ENCODE assay signal across 14 cellular contexts in the genomic region with DNA sequence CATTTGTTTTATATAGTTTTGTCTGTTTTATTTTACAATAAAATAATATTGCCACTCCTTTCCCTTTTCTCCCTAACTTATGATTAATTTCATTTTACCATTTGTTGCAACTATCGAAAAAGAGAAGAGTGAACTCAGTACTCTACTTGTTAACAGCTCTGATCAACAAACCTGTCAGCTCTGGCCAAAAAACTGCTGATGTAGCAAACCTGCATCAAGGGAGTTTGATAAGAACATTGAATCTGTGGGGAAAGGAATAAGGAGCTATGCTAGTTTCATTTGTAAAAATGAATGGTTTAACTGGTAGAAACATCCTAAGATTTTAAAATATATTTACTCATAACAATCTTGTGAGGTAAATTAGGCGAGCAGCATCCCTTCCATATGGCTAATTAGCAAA. TPM values are rescaled to one million over a fixed set of nuclear protein-coding genes. Genes with fewer than 3 reads are reported as not detected.
DNase-seq lines count a peak whose midpoint lies in the region; ATAC-seq, FAIRE-seq and TF ChIP-seq lines count a peak whose summit lies in the region.
"Had no signal": no experiment of that assay in that cellular context is flagged by ENCODE, and none has a peak within 500 bp of the region (broad histone marks: within the 10 kb centered on the region; RNA-seq: fewer than 3 reads in every experiment).

No MANE protein-coding gene starts in this region.

- dilution Hi-C loops in IMR-90 (cut with HindIII; ENCODE audit: low sequenced_read_pairs, unreplicated experiment), result no loop called here

- in situ Hi-C loops in IMR-90 (cut with MboI; ENCODE audit: low sequenced_read_pairs) (no loop called here), K562 (cut with MboI) (no loop called here)

- peaks cover 0 to 66% (median 17%) of the 10 kb centered on the region in 12 donors for H3K4me1 ChIP-seq in heart left ventricle
- peaks cover 4% of the 10 kb centered on the region for H3K4me1 ChIP-seq in right cardiac atrium (ENCODE audit: control insufficient read depth, insufficient read depth, low read length)
- no peaks in the 10 kb centered on the region for H3K4me1 ChIP-seq in IMR-90 (ENCODE audit: control insufficient read depth, insufficient read depth, low read length)
- H3K4me1 ChIP-seq in K562 (replicated peaks in 1 of 2; ENCODE audit: control insufficient read depth in 2 of 2, insufficient read depth in 2 of 2, low read length in 2 of 2), result no peaks in the 10 kb centered on the region
- H3K4me1 ChIP-seq in gastroesophageal sphincter, result no peaks in the 10 kb centered on the region

- intact Hi-C loops in heart left ventricle (cut with DNase I) (no loop called here), right cardiac atrium (cut with DNase I) (no loop called here), IMR-90 (cut with micrococcal nuclease) (no loop called here), K562 (cut with micrococcal nuclease) (no loop called here)

- H4K8ac ChIP-seq in IMR-90 (ENCODE audit: low read depth in 2 of 2, low read length in 2 of 2), result no peak overlapping the region

- H4K91ac ChIP-seq in IMR-90 (ENCODE audit: insufficient read depth, low read depth, low read length), result no peak overlapping the region

- H3K27me3 ChIP-seq in heart left ventricle (no peaks in the 10 kb centered on the region), right cardiac atrium (ENCODE audit: control insufficient read depth, insufficient read depth) (no peaks in the 10 kb centered on the region), IMR-90 (ENCODE audit: control insufficient read depth, insufficient read depth, low read length) (no peaks in the 10 kb centered on the region), K562 (ENCODE audit: control insufficient read depth in 2 of 2, insufficient read depth in 2 of 2, low read length in 2 of 2) (no peaks in the 10 kb centered on the region), gastroesophageal sphincter (no peaks in the 10 kb centered on the region)

- H2BK20ac ChIP-seq in IMR-90 (ENCODE audit: low read depth, low read length), result no peak overlapping the region

- no peak overlapping the region for H3K4ac ChIP-seq in IMR-90 (ENCODE audit: low read depth, low read length)

- ATAC-seq in heart left ventricle, result no peak
- ATAC-seq in right cardiac atrium, result no peak
- ATAC-seq in IMR-90 (ENCODE audit: low read depth), result no peak
- no peak for ATAC-seq in K562
- no peak for ATAC-seq in gastroesophageal sphincter

- 82 to 90% (median 87%) methylated on average over 2 of the region's 2 CpGs for WGBS in heart left ventricle, 4 donors
- WGBS in right cardiac atrium, result 83% methylated on average over 2 of the region's 2 CpGs
- no CpG with 5 or more reads among the region's 2 CpGs for WGBS in IMR-90 (ENCODE audit: extremely low coverage in 2 of 2, insufficient read length in 1 of 2), 2 experiments
- 91% methylated on average over 2 of the region's 2 CpGs for WGBS in K562 (ENCODE audit: insufficient coverage, low coverage, missing lambda C conversion rate)
- WGBS in gastroesophageal sphincter (ENCODE audit: low coverage in 1 of 2), 2 donors, result 86 to 100% methylated on average over 2 of the region's 2 CpGs

- H3K9ac ChIP-seq in IMR-90 (ENCODE audit: low read depth, low read length) (no peak overlapping the region), K562 (ENCODE audit: insufficient read depth in 1 of 2, low read depth in 2 of 2, low read length in 2 of 2) (no peak overlapping the region)

- TF ChIP-seq RAD21 in IMR-90 (IDR thresholded peaks at IDR 0.05; ENCODE audit: low read length), result no peak
- TF ChIP-seq RAD21 in K562 (CRISPR knock-in tag; conservative IDR thresholded peaks at IDR 0.05 in 1 of 2, IDR thresholded peaks at IDR 0.05 in 1 of 2), result no peak

- no peak overlapping the region for H2AFZ ChIP-seq in IMR-90 (replicated peaks; ENCODE audit: low read length, poor library complexity)
- H2AFZ ChIP-seq in K562 (ENCODE audit: low read depth, low read length), result no peak overlapping the region

- TF ChIP-seq POLR2A in heart left ventricle (IDR thresholded peaks at IDR 0.05), result no peak
- no peak for TF ChIP-seq POLR2A in IMR-90 (IDR thresholded peaks at IDR 0.05; ENCODE audit: low read depth, low read length)
- TF ChIP-seq POLR2A in K562 (conservative IDR thresholded peaks at IDR 0.05), result no peak
- TF ChIP-seq POLR2A in gastroesophageal sphincter (IDR thresholded peaks at IDR 0.05), result no peak
- TF ChIP-seq POLR2A in H54 (IDR thresholded peaks at IDR 0.05; ENCODE audit: low read depth, low read length), result no peak

- H3K23ac ChIP-seq in IMR-90 (ENCODE audit: low read depth, low read length), result no peak overlapping the region

- H3K4me3 ChIP-seq in heart left ventricle (no peak overlapping the region), right cardiac atrium (ENCODE audit: low read length) (no peak overlapping the region), IMR-90 (ENCODE audit: insufficient read depth, low read depth, low read length) (no peak overlapping the region), K562 (no peak overlapping the region), gastroesophageal sphincter (no peak overlapping the region)

- H4K20me1 ChIP-seq in IMR-90 (ENCODE audit: insufficient read depth, low read length) (peaks cover 3% of the 10 kb centered on the region; the same call in 1 of the 2 replicates), K562 (replicated peaks; ENCODE audit: control insufficient read depth, insufficient read depth, low read length) (no peaks in the 10 kb centered on the region)

- H3K79me2 ChIP-seq in K562 (ENCODE audit: control insufficient read depth, insufficient read depth, low read length), result no peaks in the 10 kb centered on the region

- H3K27ac ChIP-seq in heart left ventricle, result peak overlapping the region in 7 of 12 donors; percentile 25 to 88 (median 69)
- H3K27ac ChIP-seq in right cardiac atrium (ENCODE audit: low read length), result no peak overlapping the region
- H3K27ac ChIP-seq in IMR-90 (ENCODE audit: insufficient read depth, low read length), result no peak overlapping the region
- no peak overlapping the region for H3K27ac ChIP-seq in K562 (ENCODE audit: extremely low read depth, low read depth, low read length)
- H3K27ac ChIP-seq in gastroesophageal sphincter, result no peak overlapping the region

- H3K36me3 ChIP-seq in heart left ventricle, result peaks cover 0 to 85% (median 47%) of the 10 kb centered on the region in 9 donors
- peaks cover 38% of the 10 kb centered on the region for H3K36me3 ChIP-seq in IMR-90 (ENCODE audit: control insufficient read depth, insufficient read depth, low read length)
- peaks cover 53% of the 10 kb centered on the region; the same call in 2 of the 3 replicates for H3K36me3 ChIP-seq in K562 (ENCODE audit: control insufficient read depth, insufficient read depth, low read length)
- peaks cover 0 to 75% of the 10 kb centered on the region in 2 donors for H3K36me3 ChIP-seq in gastroesophageal sphincter

- H3K4me2 ChIP-seq in IMR-90 (ENCODE audit: low read depth, low read length) (no peak overlapping the region), K562 (ENCODE audit: insufficient read depth, low read length) (no peak overlapping the region)

- DNase-seq in heart left ventricle (no peak), right cardiac atrium (no peak), IMR-90 (no peak), K562 (ENCODE audit: extremely low read depth in 1 of 4, low spot score in 3 of 4) (no peak), H54 (ENCODE audit: insufficient read length, low spot score) (no peak)
- no peak for DNase-seq in stimulated activated CD4-positive, alpha-beta T cell treated with anti-CD3 and anti-CD28 coated beads, Interleukin-2, amount 100 ng/mL, for 48 hours
- DNase-seq: C1 segment of cervical spinal cord; Calu3; CD4-positive, alpha-beta T cell; DMS 273 treated with DMSO at 0.1 percent for 48 hours; H7; KBM-7 had no signal

- CTCF ChIA-PET in IMR-90 (lab: Yijun Ruan, JAX) (no interaction called here), K562 (lab: Yijun Ruan, JAX; ENCODE audit: low intra/inter-chr PET ratio) (no interaction called here)

- H3K18ac ChIP-seq in IMR-90 (ENCODE audit: low read depth, low read length), result no peak overlapping the region

- TF ChIP-seq EP300 in K562 (IDR thresholded peaks at IDR 0.05; ENCODE audit: low read length) (no peak), gastroesophageal sphincter (IDR thresholded peaks at IDR 0.05) (no peak)

- TF ChIP-seq CTCF in heart left ventricle (IDR thresholded peaks at IDR 0.05) (no peak), IMR-90 (conservative IDR thresholded peaks at IDR 0.05; ENCODE audit: low read depth, low read length) (no peak), K562 (IDR thresholded peaks at IDR 0.05 in 2 of 3, conservative IDR thresholded peaks at IDR 0.05 in 1 of 3; ENCODE audit: insufficient read depth in 2 of 3, low read depth in 1 of 3, low read length in 3 of 3) (no peak), gastroesophageal sphincter (IDR thresholded peaks at IDR 0.05) (no peak)

- BruUV-seq in IMR-90 (replicated peaks; lab: Mats Ljungman, UMichigan), result no TSS peak
- BruUV-seq in K562 (replicated peaks; lab: Mats Ljungman, UMichigan), result no TSS peak

- H2BK5ac ChIP-seq in IMR-90 (ENCODE audit: low read depth, low read length, poor library complexity, severe bottlenecking), result no peak overlapping the region

- H3K9me3 ChIP-seq in heart left ventricle (no peaks in the 10 kb centered on the region), right cardiac atrium (ENCODE audit: control insufficient read depth, low read length) (no peaks in the 10 kb centered on the region), IMR-90 (ENCODE audit: control insufficient read depth, insufficient read depth, low read length) (no peaks in the 10 kb centered on the region), K562 (replicated peaks; ENCODE audit: control insufficient read depth, insufficient read depth, low read depth, low read length) (no peaks in the 10 kb centered on the region), gastroesophageal sphincter (no peaks in the 10 kb centered on the region)

- no peak overlapping the region for H2BK15ac ChIP-seq in IMR-90 (ENCODE audit: low read depth, low read length)

- H2BK120ac ChIP-seq in IMR-90 (ENCODE audit: low read depth, low read length), result no peak overlapping the region

- no peak overlapping the region for H3K14ac ChIP-seq in IMR-90 (replicated peaks; ENCODE audit: low read depth, low read length)

- H3K79me1 ChIP-seq in IMR-90 (ENCODE audit: low read depth in 1 of 2, low read length in 2 of 2), result peaks cover 19 to 21% of the 10 kb centered on the region in 2 experiments

- FAIRE-seq in K562 (lab: Jason Lieb, UNC) (no peak), H54 (lab: Jason Lieb, UNC) (no peak)
- FAIRE-seq: HTR-8/SVneo had no signal

- H3K56ac ChIP-seq in IMR-90 (ENCODE audit: extremely low read depth, insufficient read depth, low read length), result no peak overlapping the region

- POLR2A ChIA-PET in IMR-90 (lab: Charles Lee; ENCODE audit: unreplicated experiment) (no interaction called here), K562 (lab: Yijun Ruan, JAX) (interaction anchor here (0.6 to 1.1 kb wide), 2 partner anchors 21 to 22 kb away, joined by 3 read pairs; no protein-coding TSS in a partner anchor)

- H2AK9ac ChIP-seq in IMR-90 (replicated peaks; ENCODE audit: low read depth, low read length, poor library complexity), result no peak overlapping the region

- H2AK5ac ChIP-seq in IMR-90 (ENCODE audit: low read depth, low read length), result no peak overlapping the region

- no peaks in the 10 kb centered on the region for H3K9me1 ChIP-seq in IMR-90 (ENCODE audit: insufficient read depth, low read length)
- H3K9me1 ChIP-seq in K562 (ENCODE audit: control insufficient read depth, insufficient read depth, low read length), result no peaks in the 10 kb centered on the region

- H4K5ac ChIP-seq in IMR-90 (ENCODE audit: low read depth, low read length), result no peak overlapping the region

RNA-seq across cellular contexts. Expression of a gene that starts 42.9 kb away (rescaled TPM):
- 10 to 100 TPM; 12.1 to 31.2 (median 23.8) TPM for total RNA-seq in heart left ventricle
- polyA plus RNA-seq in heart left ventricle, result 10 to 100 TPM in 1 of 2 donors, 1 to 10 TPM in 1; 8.3 to 13.6 TPM
- 10 to 100 TPM; 20.3 to 37.9 (median 27.2) TPM for total RNA-seq in right cardiac atrium
- 10.0 TPM for polyA plus RNA-seq in right cardiac atrium
- total RNA-seq in IMR-90 (2012; rRNA removed), result 14.7 and 16.4 TPM in 2 replicates
- polyA plus RNA-seq in IMR-90 (2012; rRNA removed), result 16.0 and 17.2 TPM in 2 replicates
- polyA plus RNA-seq in IMR-90 (2012; cell fraction: cytosol; rRNA removed), result 7.8 and 8.1 TPM in 2 replicates
- polyA plus RNA-seq in IMR-90 (2012; cell fraction: nucleus; rRNA removed; ENCODE audit: low replicate concordance), result 22.6 and 39.0 TPM in 2 replicates
- total RNA-seq in K562 (2011; cell fraction: chromatin; rRNA removed; ENCODE audit: low replicate concordance), result 33.5 and 38.4 TPM in 2 replicates
- total RNA-seq in K562 (2011; cell fraction: nucleolus; rRNA removed), result 22.0 and 24.6 TPM in 2 replicates
- 22.9 and 24.7 TPM in 2 replicates for total RNA-seq in K562 (2011; cell fraction: nucleoplasm; rRNA removed)
- total RNA-seq in K562 (2014; rRNA removed), result 8.1 and 11.7 TPM in 2 replicates
- total RNA-seq in K562 (2014; rRNA removed; fragmentation: Illumina TruSeq; extraction: Trizol), result 11.3 and 11.7 TPM in 2 replicates
- 16.0 and 17.1 TPM in 2 replicates for total RNA-seq in K562 (2015; rRNA removed; fragmentation: Illumina TruSeq; extraction: Trizol)
- total RNA-seq in K562 (2021), result 15.9 and 17.5 TPM in 2 replicates
- 15.5 and 15.8 TPM in 2 replicates for polyA plus RNA-seq in K562 (2011; rRNA removed)
- polyA plus RNA-seq in K562 (2011; cell fraction: cytosol; rRNA removed), result 11.5 and 12.9 TPM in 2 replicates
- polyA plus RNA-seq in K562 (2011; cell fraction: nucleus; rRNA removed), result 21.7 and 29.2 TPM in 2 replicates
- polyA plus RNA-seq in K562 (2012), result 13.3 and 17.4 TPM in 2 replicates
- 15.6 and 24.9 TPM in 2 replicates for polyA plus RNA-seq in K562 (2014; fragmentation: Illumina TruSeq; extraction: Trizol)
- 1 to 10 TPM; 2.5 to 4.1 TPM for polyA plus RNA-seq in K562 (2014; fragmentation: Nextera tagmentation; extraction: Ambion mirVana)
- polyA plus RNA-seq in K562 (2014; rRNA removed), result 16.6 and 22.4 TPM in 2 replicates
- polyA minus RNA-seq in K562 (2011; rRNA and poly(A)+ RNA removed), result 16.8 and 20.4 TPM in 2 replicates
- 9.7 and 12.4 TPM in 2 replicates for polyA minus RNA-seq in K562 (2011; cell fraction: cytosol; rRNA and poly(A)+ RNA removed)
- 7.7 and 14.7 TPM in 2 replicates for polyA minus RNA-seq in K562 (2011; cell fraction: nucleus; rRNA and poly(A)+ RNA removed)
- total RNA-seq in gastroesophageal sphincter, result 10 to 100 TPM; 18.4 to 24.0 (median 20.5) TPM

RNA-seq across cellular contexts. Expression of a gene that starts 47.4 kb away (rescaled TPM):
- total RNA-seq in heart left ventricle (10 to 100 TPM; 50.1 to 88.0 (median 55.3) TPM), right cardiac atrium (10 to 100 TPM; 53.5 to 73.3 (median 62.5) TPM), IMR-90 (2012; rRNA removed) (141 and 156 TPM in 2 replicates), K562 (2014; rRNA removed) (77.1 and 87.6 TPM in 2 replicates), K562 (2014; rRNA removed; fragmentation: Illumina TruSeq; extraction: Trizol) (93.3 and 98.6 TPM in 2 replicates), K562 (2015; rRNA removed; fragmentation: Illumina TruSeq; extraction: Trizol) (85.8 and 90.9 TPM in 2 replicates), K562 (2021) (76.4 and 76.5 TPM in 2 replicates), gastroesophageal sphincter (10 to 100 TPM; 51.8 to 70.0 (median 57.9) TPM)
- polyA plus RNA-seq in heart left ventricle (10 to 100 TPM; 63.1 to 94.8 TPM), right cardiac atrium (48.0 TPM), IMR-90 (2012; rRNA removed) (52.7 and 54.8 TPM in 2 replicates), K562 (2011; rRNA removed) (84.1 and 111 TPM in 2 replicates), K562 (2014; fragmentation: Illumina TruSeq; extraction: Trizol) (96.4 and 114 TPM in 2 replicates), K562 (2014; fragmentation: Nextera tagmentation; extraction: Ambion mirVana) (100 to 1,000 TPM; 159 to 211 TPM), K562 (2014; rRNA removed) (79.7 and 86.4 TPM in 2 replicates)
- polyA plus RNA-seq in IMR-90 (2012; cell fraction: cytosol; rRNA removed), result 19.3 and 25.3 TPM in 2 replicates
- 7.0 and 33.3 TPM in 2 replicates for polyA plus RNA-seq in IMR-90 (2012; cell fraction: nucleus; rRNA removed; ENCODE audit: low replicate concordance)
- 148 TPM in 2 replicates for total RNA-seq in K562 (2011; cell fraction: chromatin; rRNA removed; ENCODE audit: low replicate concordance)
- 64.6 and 67.4 TPM in 2 replicates for total RNA-seq in K562 (2011; cell fraction: nucleolus; rRNA removed)
- 84.0 and 90.9 TPM in 2 replicates for total RNA-seq in K562 (2011; cell fraction: nucleoplasm; rRNA removed)
- 37.5 and 59.5 TPM in 2 replicates for polyA plus RNA-seq in K562 (2011; cell fraction: cytosol; rRNA removed)
- polyA plus RNA-seq in K562 (2011; cell fraction: nucleus; rRNA removed), result 34.1 and 46.3 TPM in 2 replicates
- polyA plus RNA-seq in K562 (2012), result 61.8 and 93.0 TPM in 2 replicates
- polyA minus RNA-seq in K562 (2011; rRNA and poly(A)+ RNA removed), result 123 and 191 TPM in 2 replicates
- polyA minus RNA-seq in K562 (2011; cell fraction: cytosol; rRNA and poly(A)+ RNA removed), result 47.2 and 50.0 TPM in 2 replicates
- polyA minus RNA-seq in K562 (2011; cell fraction: nucleus; rRNA and poly(A)+ RNA removed), result 20.7 and 35.9 TPM in 2 replicates

RNA-seq across cellular contexts. Expression of a gene that starts 49.6 kb away (rescaled TPM):
- total RNA-seq in heart left ventricle, result 10 to 100 TPM in 1 of 9 donors, 1 to 10 TPM in 8; 2.2 to 18.3 (median 6.4) TPM
- polyA plus RNA-seq in heart left ventricle, result 1 to 10 TPM; 4.8 to 8.1 TPM
- 10 to 100 TPM in 2 of 4 donors, 1 to 10 TPM in 2; 7.1 to 10.8 (median 9.6) TPM for total RNA-seq in right cardiac atrium
- polyA plus RNA-seq in right cardiac atrium, result 7.4 TPM
- total RNA-seq in IMR-90 (2012; rRNA removed), result 8.9 and 9.9 TPM in 2 replicates
- polyA plus RNA-seq in IMR-90 (2012; rRNA removed), result 12.0 and 12.3 TPM in 2 replicates
- polyA plus RNA-seq in IMR-90 (2012; cell fraction: cytosol; rRNA removed), result 4.8 and 6.5 TPM in 2 replicates
- 69.1 and 132 TPM in 2 replicates for polyA plus RNA-seq in IMR-90 (2012; cell fraction: nucleus; rRNA removed; ENCODE audit: low replicate concordance)
- 245 and 354 TPM in 2 replicates for total RNA-seq in K562 (2011; cell fraction: chromatin; rRNA removed; ENCODE audit: low replicate concordance)
- total RNA-seq in K562 (2011; cell fraction: nucleolus; rRNA removed), result 166 and 190 TPM in 2 replicates
- total RNA-seq in K562 (2011; cell fraction: nucleoplasm; rRNA removed), result 184 and 220 TPM in 2 replicates
- 14.1 and 21.3 TPM in 2 replicates for total RNA-seq in K562 (2014; rRNA removed)
- total RNA-seq in K562 (2014; rRNA removed; fragmentation: Illumina TruSeq; extraction: Trizol), result 8.2 and 10.5 TPM in 2 replicates
- 8.8 and 10.4 TPM in 2 replicates for total RNA-seq in K562 (2015; rRNA removed; fragmentation: Illumina TruSeq; extraction: Trizol)
- 24.0 and 24.2 TPM in 2 replicates for total RNA-seq in K562 (2021)
- 15.0 and 18.7 TPM in 2 replicates for polyA plus RNA-seq in K562 (2011; rRNA removed)
- polyA plus RNA-seq in K562 (2011; cell fraction: cytosol; rRNA removed), result 8.8 TPM in 2 replicates
- polyA plus RNA-seq in K562 (2011; cell fraction: nucleus; rRNA removed), result 119 and 144 TPM in 2 replicates
- polyA plus RNA-seq in K562 (2012), result 14.6 and 28.2 TPM in 2 replicates
- 11.8 and 16.0 TPM in 2 replicates for polyA plus RNA-seq in K562 (2014; fragmentation: Illumina TruSeq; extraction: Trizol)
- polyA plus RNA-seq in K562 (2014; fragmentation: Nextera tagmentation; extraction: Ambion mirVana), result 1 to 10 TPM; 3.0 to 4.3 TPM
- polyA plus RNA-seq in K562 (2014; rRNA removed), result 23.1 and 25.6 TPM in 2 replicates
- 31.3 and 39.8 TPM in 2 replicates for polyA minus RNA-seq in K562 (2011; rRNA and poly(A)+ RNA removed)
- 13.7 and 14.1 TPM in 2 replicates for polyA minus RNA-seq in K562 (2011; cell fraction: cytosol; rRNA and poly(A)+ RNA removed)
- 46.7 and 73.1 TPM in 2 replicates for polyA minus RNA-seq in K562 (2011; cell fraction: nucleus; rRNA and poly(A)+ RNA removed)
- 10 to 100 TPM; 14.4 to 54.8 (median 20.0) TPM for total RNA-seq in gastroesophageal sphincter

Comparison
In these comparisons a context has a peak if more than half of its experiments do, and no peak if none do; other contexts are left out.
1. H3K27ac ChIP-seq: peak in heart left ventricle (7 of 12); none in right cardiac atrium (single experiment), IMR-90 (single experiment), K562 (single experiment) and gastroesophageal sphincter (0 of 4).